Comparison of ENCODE assay signal across 2 cellular contexts in genomic region chr2:31277621-31278020, GRCh38.
TF ChIP-seq lines count a peak whose summit lies in the region.

No MANE protein-coding gene starts in this region.

TF ChIP-seq in HepG2, 621 proteins besides CTCF, POLR2A, EP300 and RAD21:
- no peak for TF ChIP-seq JUND (CRISPR knock-in tag; IDR thresholded peaks at IDR 0.05)
- TF ChIP-seq ZNF749 (CRISPR knock-in tag; IDR thresholded peaks at IDR 0.05; ENCODE audit: borderline replicate concordance), result no peak
- TF ChIP-seq RORA (CRISPR knock-in tag; IDR thresholded peaks at IDR 0.05), result no peak
- no peak for TF ChIP-seq TIGD3 (CRISPR knock-in tag; IDR thresholded peaks at IDR 0.05; ENCODE audit: borderline replicate concordance)
- TF ChIP-seq, protein P1, sequence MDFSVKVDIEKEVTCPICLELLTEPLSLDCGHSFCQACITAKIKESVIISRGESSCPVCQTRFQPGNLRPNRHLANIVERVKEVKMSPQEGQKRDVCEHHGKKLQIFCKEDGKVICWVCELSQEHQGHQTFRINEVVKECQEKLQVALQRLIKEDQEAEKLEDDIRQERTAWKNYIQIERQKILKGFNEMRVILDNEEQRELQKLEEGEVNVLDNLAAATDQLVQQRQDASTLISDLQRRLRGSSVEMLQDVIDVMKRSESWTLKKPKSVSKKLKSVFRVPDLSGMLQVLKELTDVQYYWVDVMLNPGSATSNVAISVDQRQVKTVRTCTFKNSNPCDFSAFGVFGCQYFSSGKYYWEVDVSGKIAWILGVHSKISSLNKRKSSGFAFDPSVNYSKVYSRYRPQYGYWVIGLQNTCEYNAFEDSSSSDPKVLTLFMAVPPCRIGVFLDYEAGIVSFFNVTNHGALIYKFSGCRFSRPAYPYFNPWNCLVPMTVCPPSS (IDR thresholded peaks at IDR 0.05), result no peak
- no peak for TF ChIP-seq CENPT (CRISPR knock-in tag; IDR thresholded peaks at IDR 0.05; ENCODE audit: low read depth)

TF ChIP-seq in endothelial cell of umbilical vein, 7 proteins besides CTCF, POLR2A, EP300 and RAD21:
- TF ChIP-seq, protein P2, sequence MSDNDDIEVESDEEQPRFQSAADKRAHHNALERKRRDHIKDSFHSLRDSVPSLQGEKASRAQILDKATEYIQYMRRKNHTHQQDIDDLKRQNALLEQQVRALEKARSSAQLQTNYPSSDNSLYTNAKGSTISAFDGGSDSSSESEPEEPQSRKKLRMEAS (IDR thresholded peaks at IDR 0.05; ENCODE audit: insufficient read depth, insufficient read length), result no peak
- TF ChIP-seq EZH2 (IDR thresholded peaks at IDR 0.05; ENCODE audit: borderline replicate concordance, low read depth, low read length, severe bottlenecking) (no peak), POLR2AphosphoS5 (IDR thresholded peaks at IDR 0.05; ENCODE audit: insufficient read depth, low read depth, low read length) (no peak), FOS (IDR thresholded peaks at IDR 0.05; ENCODE audit: borderline replicate concordance, insufficient read depth, low read length) (no peak), JUN (IDR thresholded peaks at IDR 0.05; ENCODE audit: borderline replicate concordance, insufficient read depth, insufficient read length, low read depth) (no peak), MYC (IDR thresholded peaks at IDR 0.05; ENCODE audit: low read depth, low read length) (no peak), GATA2 (IDR thresholded peaks at IDR 0.05; ENCODE audit: insufficient read depth, insufficient read length, low read depth, low read length) (no peak)
